Comparison of ENCODE assay signal across 8 cellular contexts in the genomic region with DNA sequence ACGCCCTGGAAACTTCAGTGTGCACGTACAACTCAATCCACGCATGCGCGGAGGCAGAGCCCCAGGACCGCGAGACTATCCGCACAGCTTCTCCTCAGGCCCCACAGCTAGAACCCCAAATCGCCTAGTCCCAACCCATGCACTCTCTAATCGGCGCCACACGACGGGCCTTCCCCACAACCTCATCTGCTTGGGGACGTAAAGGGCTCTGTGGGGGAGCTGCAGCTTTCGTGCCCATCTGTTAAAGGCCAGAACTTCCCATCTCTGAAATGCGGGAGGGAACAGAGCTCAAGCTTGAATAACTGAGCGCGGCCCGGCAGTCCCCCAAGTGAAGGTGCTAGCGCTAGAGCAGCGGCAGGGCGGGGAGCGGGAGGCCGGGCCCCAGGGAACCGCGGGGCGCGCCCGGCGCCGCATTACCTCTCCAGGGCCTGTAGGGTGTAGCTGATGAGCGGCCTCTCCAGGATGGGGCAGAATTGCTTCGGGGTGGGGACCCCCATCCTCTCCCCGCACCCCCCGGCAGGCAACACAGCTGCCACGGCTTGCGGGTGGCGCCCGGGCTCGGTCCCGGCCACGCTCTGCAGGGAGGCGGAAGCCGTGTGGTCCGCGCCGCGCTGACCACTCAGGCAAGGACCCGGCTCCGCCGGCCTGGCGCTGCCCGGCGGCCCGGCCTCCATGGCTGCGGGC. TPM values are rescaled to one million over a fixed set of nuclear protein-coding genes. Genes with fewer than 3 reads are reported as not detected.
DNase-seq lines count a peak whose midpoint lies in the region; ATAC-seq and TF ChIP-seq lines count a peak whose summit lies in the region.

No MANE protein-coding gene starts in this region.

- H3K4me3 ChIP-seq in duodenal mucosa (ENCODE audit: low read depth in 1 of 2, low read length in 2 of 2) (peak overlapping the region; percentile 73 to 87), liver (ENCODE audit: low read depth in 1 of 3, low read length in 3 of 3) (peak overlapping the region; percentile 75 to 85 (median 76))

- H3K4me1 ChIP-seq in duodenal mucosa (ENCODE audit: control insufficient read depth in 1 of 2, insufficient read depth in 2 of 2, low read length in 2 of 2) = peaks cover 19% of the 10 kb centered on the region in 2 donors
- peaks cover 0 to 20% (median 16%) of the 10 kb centered on the region in 4 donors for H3K4me1 ChIP-seq in liver (ENCODE audit: control insufficient read depth in 4 of 4, insufficient read depth in 4 of 4, low read length in 3 of 4)

- H3K9ac ChIP-seq in duodenal mucosa (ENCODE audit: low read depth in 1 of 2, low read length in 2 of 2) (peak overlapping the region; percentile 83 to 89), liver (ENCODE audit: low read depth in 1 of 2, low read length in 2 of 2) (peak overlapping the region; percentile 67 to 83)

- H3K36me3 ChIP-seq in duodenal mucosa (ENCODE audit: control insufficient read depth in 1 of 2, insufficient read depth in 2 of 2, low read length in 2 of 2) (no peaks in the 10 kb centered on the region), liver (ENCODE audit: control insufficient read depth in 4 of 4, insufficient read depth in 3 of 4, low read depth in 1 of 4, low read length in 3 of 4) (no peaks in the 10 kb centered on the region)

- peak; percentile 26 for TF ChIP-seq CTCF in liver (IDR thresholded peaks at IDR 0.05; ENCODE audit: low read depth, low read length, missing input control)

- peak overlapping the region; percentile 94 for H3K27ac ChIP-seq in duodenal mucosa (ENCODE audit: low read depth, low read length)
- H3K27ac ChIP-seq in liver (ENCODE audit: low read depth in 1 of 2, low read length in 2 of 2) = peak overlapping the region; percentile 86 to 96

- under 1% methylated on average over 56 of the region's 56 CpGs for WGBS in liver

- TF ChIP-seq RAD21 in liver (IDR thresholded peaks at IDR 0.05) = no peak

- ATAC-seq in HG03439 (IDR thresholded peaks at IDR 0.05; ENCODE audit: unreplicated experiment) = peak; percentile 86

- H3K9me3 ChIP-seq in duodenal mucosa (ENCODE audit: control insufficient read depth in 1 of 2, low read length in 2 of 2) = no peaks in the 10 kb centered on the region
- no peaks in the 10 kb centered on the region for H3K9me3 ChIP-seq in liver (ENCODE audit: control insufficient read depth in 4 of 4, low read length in 3 of 4)

- H3K27me3 ChIP-seq in duodenal mucosa (ENCODE audit: control insufficient read depth in 1 of 2, insufficient read depth in 2 of 2, low read length in 2 of 2) = no peaks in the 10 kb centered on the region
- no peaks in the 10 kb centered on the region for H3K27me3 ChIP-seq in liver (ENCODE audit: control insufficient read depth in 4 of 4, insufficient read depth in 4 of 4, low read length in 3 of 4)

- DNase-seq in Ammon's horn (ENCODE audit: low spot score) (peak; percentile 93), GM19238 (ENCODE audit: insufficient read length, low spot score) (peak; percentile 42), NCI-H748 (lab: John Stamatoyannopoulos, UW; ENCODE audit: unreplicated experiment) (peak; percentile 95)
- DNase-seq in activated CD4-positive, alpha-beta T cell treated with anti-CD3 and anti-CD28 coated beads, Interleukin-2, amount 50 U/mL, for 48 hours = peak; percentile 75 to 79
- DNase-seq in stimulated activated CD4-positive, alpha-beta T cell treated with anti-CD3 and anti-CD28 coated beads, Interleukin-4, amount 100 ng/mL, for 24 hours = peak; percentile 78

TF ChIP-seq in liver, 16 proteins besides CTCF, POLR2A, EP300 and RAD21:
- TF ChIP-seq ATF3 (IDR thresholded peaks at IDR 0.05) (no peak), YY1 (IDR thresholded peaks at IDR 0.05) (peak; percentile 68), TAF1 (conservative IDR thresholded peaks at IDR 0.05) (peak; percentile 91), ZBTB33 (IDR thresholded peaks at IDR 0.05) (peak; percentile 98)
- TF ChIP-seq, protein P1, sequence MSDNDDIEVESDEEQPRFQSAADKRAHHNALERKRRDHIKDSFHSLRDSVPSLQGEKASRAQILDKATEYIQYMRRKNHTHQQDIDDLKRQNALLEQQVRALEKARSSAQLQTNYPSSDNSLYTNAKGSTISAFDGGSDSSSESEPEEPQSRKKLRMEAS (IDR thresholded peaks at IDR 0.05) = peak; percentile 1
- TF ChIP-seq, protein P2, sequence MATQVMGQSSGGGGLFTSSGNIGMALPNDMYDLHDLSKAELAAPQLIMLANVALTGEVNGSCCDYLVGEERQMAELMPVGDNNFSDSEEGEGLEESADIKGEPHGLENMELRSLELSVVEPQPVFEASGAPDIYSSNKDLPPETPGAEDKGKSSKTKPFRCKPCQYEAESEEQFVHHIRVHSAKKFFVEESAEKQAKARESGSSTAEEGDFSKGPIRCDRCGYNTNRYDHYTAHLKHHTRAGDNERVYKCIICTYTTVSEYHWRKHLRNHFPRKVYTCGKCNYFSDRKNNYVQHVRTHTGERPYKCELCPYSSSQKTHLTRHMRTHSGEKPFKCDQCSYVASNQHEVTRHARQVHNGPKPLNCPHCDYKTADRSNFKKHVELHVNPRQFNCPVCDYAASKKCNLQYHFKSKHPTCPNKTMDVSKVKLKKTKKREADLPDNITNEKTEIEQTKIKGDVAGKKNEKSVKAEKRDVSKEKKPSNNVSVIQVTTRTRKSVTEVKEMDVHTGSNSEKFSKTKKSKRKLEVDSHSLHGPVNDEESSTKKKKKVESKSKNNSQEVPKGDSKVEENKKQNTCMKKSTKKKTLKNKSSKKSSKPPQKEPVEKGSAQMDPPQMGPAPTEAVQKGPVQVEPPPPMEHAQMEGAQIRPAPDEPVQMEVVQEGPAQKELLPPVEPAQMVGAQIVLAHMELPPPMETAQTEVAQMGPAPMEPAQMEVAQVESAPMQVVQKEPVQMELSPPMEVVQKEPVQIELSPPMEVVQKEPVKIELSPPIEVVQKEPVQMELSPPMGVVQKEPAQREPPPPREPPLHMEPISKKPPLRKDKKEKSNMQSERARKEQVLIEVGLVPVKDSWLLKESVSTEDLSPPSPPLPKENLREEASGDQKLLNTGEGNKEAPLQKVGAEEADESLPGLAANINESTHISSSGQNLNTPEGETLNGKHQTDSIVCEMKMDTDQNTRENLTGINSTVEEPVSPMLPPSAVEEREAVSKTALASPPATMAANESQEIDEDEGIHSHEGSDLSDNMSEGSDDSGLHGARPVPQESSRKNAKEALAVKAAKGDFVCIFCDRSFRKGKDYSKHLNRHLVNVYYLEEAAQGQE (IDR thresholded peaks at IDR 0.05) = peak; percentile 79

RNA-seq across cellular contexts. Expression of gene CRPPA, which starts 0.5 kb away (rescaled TPM):
- total RNA-seq in liver = 1 to 10 TPM; 2.3 to 3.7 TPM
- 1 to 10 TPM in 1 of 2 donors, under 1 TPM in 1; 0.47 to 1.4 TPM for polyA plus RNA-seq in liver

RNA-seq across cellular contexts. Expression of gene SOSTDC1, which starts 44.7 kb away (rescaled TPM):
- under 1 TPM in 1 of 2 donors, not detected in 1; 0.56 TPM for total RNA-seq in liver
- under 1 TPM; 0.05 to 0.08 TPM for polyA plus RNA-seq in liver

Comparison
In these comparisons a context has a peak if more than half of its experiments do, and no peak if none do; other contexts are left out.
1. Peak in every context shown above with its lines: DNase-seq, ATAC-seq, H3K4me3 ChIP-seq and H3K27ac ChIP-seq.
2. DNase-seq: peak in every context shown above with its lines; median percentile 95 in NCI-H748; 93 in Ammon's horn; 78 in stimulated activated CD4-positive, alpha-beta T cell treated with anti-CD3 and anti-CD28 coated beads, Interleukin-4, amount 100 ng/mL, for 24 hours; 77 in activated CD4-positive, alpha-beta T cell treated with anti-CD3 and anti-CD28 coated beads, Interleukin-2, amount 50 U/mL, for 48 hours; 42 in GM19238.